19 cellular contexts compared by ENCODE assay signal in the genomic region with DNA sequence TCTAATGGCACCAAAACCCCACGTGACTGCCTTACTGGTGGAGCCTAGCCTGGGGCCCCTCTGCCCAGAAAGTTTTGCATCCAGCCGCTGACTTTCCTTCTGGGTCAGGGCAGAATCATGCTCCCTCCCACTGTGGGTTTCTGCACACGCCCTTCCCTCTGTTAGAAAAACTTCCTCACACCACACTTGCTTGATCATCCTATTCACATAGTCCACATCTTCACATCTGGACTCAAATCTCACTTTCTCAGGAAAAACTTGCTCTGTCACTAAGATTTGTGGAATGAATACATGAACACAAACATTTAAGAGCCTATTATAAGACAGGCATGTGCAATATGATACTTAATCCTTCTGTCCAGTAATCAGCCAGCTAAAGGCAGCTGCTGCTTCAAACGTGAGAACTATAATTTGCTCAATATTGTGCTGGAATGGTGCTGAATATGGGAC.
DNase-seq lines count a peak whose midpoint lies in the region; ATAC-seq and TF ChIP-seq lines count a peak whose summit lies in the region.
"Had no signal": no experiment of that assay in that cellular context is flagged by ENCODE, and none has a peak within 500 bp of the region (broad histone marks: within the 10 kb centered on the region; RNA-seq: fewer than 3 reads in every experiment).

No MANE protein-coding gene starts in this region.

- no peaks in the 10 kb centered on the region for H3K36me3 ChIP-seq in skeletal muscle satellite cell (ENCODE audit: insufficient read depth, low read length)
- H3K36me3 ChIP-seq: right atrium auricular region had no signal

- no peaks in the 10 kb centered on the region for H3K27me3 ChIP-seq in skeletal muscle satellite cell (ENCODE audit: control insufficient read depth, insufficient read depth, low read length)
- H3K27me3 ChIP-seq: hepatocyte, right atrium auricular region had no signal

- peaks cover 12% of the 10 kb centered on the region for H3K4me1 ChIP-seq in skeletal muscle satellite cell (ENCODE audit: control insufficient read depth, insufficient read depth, low read length)
- H3K4me1 ChIP-seq: right atrium auricular region had no signal

- ATAC-seq in GM21423 (IDR thresholded peaks at IDR 0.05; ENCODE audit: unreplicated experiment) (no peak), GM18519 (IDR thresholded peaks at IDR 0.05; ENCODE audit: low FRiP score, unreplicated experiment) (no peak)
- ATAC-seq: stimulated activated memory B cell treated with anti-CD40 and anti-IgM and Interleukin-4, amounts not matched to agents 10 μg/mL and 1 μg/mL and 100 μg/mL, for 72 hours had no signal

- DNase-seq in NCI-H2171 treated with DMSO at 0.1 percent for 48 hours (lab: John Stamatoyannopoulos, UW) (peak; percentile 62), NCI-H2171 (lab: John Stamatoyannopoulos, UW) (no peak), NCI-H82 treated with DMSO at 0.1 percent for 48 hours (lab: John Stamatoyannopoulos, UW; ENCODE audit: unreplicated experiment) (peak; percentile 12), fibroblast of the aortic adventitia (ENCODE audit: low read depth) (peak; percentile 45)
- no peak for DNase-seq in stimulated activated naive CD4-positive, alpha-beta T cell treated with Interleukin-2 at 50 U/mL for 16 hours (lab: John Stamatoyannopoulos, UW)
- DNase-seq: activated CD4-positive, alpha-beta T cell treated with anti-CD3 and anti-CD28 coated beads, Interleukin-2, amount 50 U/mL, for 1 hour; activated naive CD8-positive, alpha-beta T cell treated with anti-CD3 and anti-CD28 coated beads for 36 hours; activated T-cell treated with anti-CD3 and anti-CD28 coated beads, Interleukin-2, amount 50 U/mL, for 24 hours; Karpas-422; NCI-H1436 treated with DMSO at 0.1 percent for 48 hours; NCI-H774; SHP77 treated with DMSO at 0.1 percent for 48 hours; T1000 had no signal

- no peaks in the 10 kb centered on the region for H3K9me3 ChIP-seq in skeletal muscle satellite cell (replicated peaks; ENCODE audit: low read length)

- no peak overlapping the region for H3K4me3 ChIP-seq in fibroblast of the aortic adventitia (ENCODE audit: low read depth, low read length)
- no peak overlapping the region for H3K4me3 ChIP-seq in skeletal muscle satellite cell (ENCODE audit: low read length)
- H3K4me3 ChIP-seq: hepatocyte, right atrium auricular region had no signal

- no peak for TF ChIP-seq CTCF in fibroblast of the aortic adventitia (IDR thresholded peaks at IDR 0.05; ENCODE audit: insufficient read depth, low read length)

- no peak overlapping the region for H3K9ac ChIP-seq in skeletal muscle satellite cell (ENCODE audit: low read depth, low read length)

- peak overlapping the region; percentile 35 for H3K4me2 ChIP-seq in skeletal muscle satellite cell (ENCODE audit: low read length)
- H3K4me2 ChIP-seq: hepatocyte had no signal

Comparison
In these comparisons a context has a peak if more than half of its experiments do, and no peak if none do; other contexts are left out.
1. DNase-seq: peak in NCI-H2171 treated with DMSO at 0.1 percent for 48 hours (single experiment), NCI-H82 treated with DMSO at 0.1 percent for 48 hours (single experiment) and fibroblast of the aortic adventitia (single experiment); none in NCI-H2171 (single experiment) and stimulated activated naive CD4-positive, alpha-beta T cell treated with Interleukin-2 at 50 U/mL for 16 hours (single experiment).